2 cellular contexts compared by ENCODE assay signal in genomic region chr19:1511989-1512338, GRCh38.
A peak's percentile ranks its signal among the peaks of the same experiment; 100 is the strongest.
TF ChIP-seq lines count a peak whose summit lies in the region.

No MANE protein-coding gene starts in this region.

TF ChIP-seq in A549, 52 proteins besides CTCF, POLR2A, EP300 and RAD21:
- no peak for TF ChIP-seq ZSCAN20 (CRISPR knock-in tag; IDR thresholded peaks at IDR 0.05)
- TF ChIP-seq EHMT2 (IDR thresholded peaks at IDR 0.05; ENCODE audit: low read depth) = no peak
- TF ChIP-seq TP53 (CRISPR knock-in tag; IDR thresholded peaks at IDR 0.05) = no peak
- TF ChIP-seq ZC3H11A (IDR thresholded peaks at IDR 0.05) = no peak

TF ChIP-seq in HepG2, 621 proteins besides CTCF, POLR2A, EP300 and RAD21:
- peak; percentile 66; the same call in 1 of the 2 replicates for TF ChIP-seq ZNF768 (CRISPR knock-in tag; IDR thresholded peaks at IDR 0.05)
- TF ChIP-seq NRL (CRISPR knock-in tag; IDR thresholded peaks at IDR 0.05; ENCODE audit: borderline replicate concordance) = no peak
- TF ChIP-seq FOXJ3 (CRISPR knock-in tag; IDR thresholded peaks at IDR 0.05; ENCODE audit: borderline replicate concordance) = no peak
- TF ChIP-seq TGIF2 (CRISPR knock-in tag; IDR thresholded peaks at IDR 0.05) = no peak
- TF ChIP-seq ZC3H13 (CRISPR knock-in tag; IDR thresholded peaks at IDR 0.05) = no peak
- no peak for TF ChIP-seq KDM5A (IDR thresholded peaks at IDR 0.05; ENCODE audit: borderline replicate concordance, low read length)
- TF ChIP-seq HNF1B (CRISPR knock-in tag; IDR thresholded peaks at IDR 0.05) = no peak
- no peak for TF ChIP-seq ZNF740 (CRISPR knock-in tag; IDR thresholded peaks at IDR 0.05)
